1 cellular context compared by ENCODE assay signal in genomic region chr1:16315437-16315836, GRCh38.
TF ChIP-seq lines count a peak whose summit lies in the region.

No MANE protein-coding gene starts in this region.

TF ChIP-seq in IMR-90, 13 proteins besides CTCF, POLR2A, EP300 and RAD21 (continued from another document):
- TF ChIP-seq NFE2L2 (IDR thresholded peaks at IDR 0.05; ENCODE audit: low read depth, low read length) (no peak), CHD1 (IDR thresholded peaks at IDR 0.05; ENCODE audit: low read depth, low read length) (no peak), FOS (IDR thresholded peaks at IDR 0.05; ENCODE audit: low read depth, low read length) (no peak), USF2 (IDR thresholded peaks at IDR 0.05; ENCODE audit: low read depth, low read length) (no peak), MAZ (IDR thresholded peaks at IDR 0.05; ENCODE audit: borderline replicate concordance, low read depth, low read length) (no peak)
